10 cellular contexts compared by ENCODE assay signal in genomic region chr13:92805766-92806165, GRCh38.
A peak's percentile ranks its signal among the peaks of the same experiment; 100 is the strongest.
DNase-seq lines count a peak whose midpoint lies in the region; TF ChIP-seq lines count a peak whose summit lies in the region.
"Had no signal": no experiment of that assay in that cellular context is flagged by ENCODE, and none has a peak within 500 bp of the region (broad histone marks: within the 10 kb centered on the region; RNA-seq: fewer than 3 reads in every experiment).

No MANE protein-coding gene starts in this region.

- no peak for TF ChIP-seq POLR2A in ovary (IDR thresholded peaks at IDR 0.05)

- H2AFZ ChIP-seq in KMS-11 (ENCODE audit: low read depth) (peak overlapping the region; percentile 70), SK-N-SH (ENCODE audit: low read depth) (no peak overlapping the region)

- intact Hi-C loops in colonic mucosa (cut with DNase I), result no loop called here
- intact Hi-C loops in ovary (cut with DNase I), result no loop called here

- no peaks in the 10 kb centered on the region for H3K27me3 ChIP-seq in CD8-positive, alpha-beta memory T cell (ENCODE audit: insufficient read depth, low read length, poor library complexity, severe bottlenecking)
- H3K27me3 ChIP-seq in KMS-11 (ENCODE audit: insufficient read depth, low read depth) (no peaks in the 10 kb centered on the region), colonic mucosa (no peaks in the 10 kb centered on the region), ovary (no peaks in the 10 kb centered on the region), SK-N-SH (ENCODE audit: insufficient read depth) (no peaks in the 10 kb centered on the region)

- H3K9me2 ChIP-seq in SK-N-SH, result no peaks in the 10 kb centered on the region

- H3K4me2 ChIP-seq in KMS-11 (peak overlapping the region; percentile 57), SK-N-SH (no peak overlapping the region)

- no peaks in the 10 kb centered on the region for H3K9me3 ChIP-seq in CD8-positive, alpha-beta memory T cell (ENCODE audit: low read length)
- no peaks in the 10 kb centered on the region for H3K9me3 ChIP-seq in colonic mucosa
- no peaks in the 10 kb centered on the region for H3K9me3 ChIP-seq in ovary
- H3K9me3 ChIP-seq in SK-N-SH, result no peaks in the 10 kb centered on the region

- H3K9ac ChIP-seq in KMS-11, result 0 out of 2 replicates have a peak overlapping the region, but pooled peaks have one; percentile 12
- H3K9ac ChIP-seq in colonic mucosa (ENCODE audit: low read depth in 2 of 2, low read length in 2 of 2), result no peak overlapping the region
- no peak overlapping the region for H3K9ac ChIP-seq in SK-N-SH

- H3K27ac Mint-ChIP-seq in CD8-positive, alpha-beta memory T cell, result peak overlapping the region in 4 of 8 donors; percentile 17 to 72 (median 53)

- H3K36me3 ChIP-seq in CD8-positive, alpha-beta memory T cell (ENCODE audit: insufficient read depth, low read length), result no peaks in the 10 kb centered on the region
- H3K36me3 ChIP-seq in KMS-11 (ENCODE audit: insufficient read depth) (no peaks in the 10 kb centered on the region), colonic mucosa (no peaks in the 10 kb centered on the region), ovary (no peaks in the 10 kb centered on the region), SK-N-SH (replicated peaks in 1 of 2; ENCODE audit: control insufficient read depth in 1 of 2, insufficient read depth in 2 of 2, low read length in 1 of 2) (no peaks in the 10 kb centered on the region)

- H3K79me2 ChIP-seq in KMS-11 (ENCODE audit: insufficient read depth, low read depth) (no peaks in the 10 kb centered on the region), SK-N-SH (ENCODE audit: insufficient read depth) (no peaks in the 10 kb centered on the region)

- no peaks in the 10 kb centered on the region for H3K27me3 Mint-ChIP-seq in CD8-positive, alpha-beta memory T cell

- no peaks in the 10 kb centered on the region for H4K20me1 ChIP-seq in KMS-11 (ENCODE audit: insufficient read depth)
- no peaks in the 10 kb centered on the region for H4K20me1 ChIP-seq in SK-N-SH (ENCODE audit: insufficient read depth)

- POLR2A ChIA-PET in CD8-positive, alpha-beta memory T cell (lab: Charles Lee), result no interaction called here
- POLR2A ChIA-PET in SK-N-SH (lab: Yijun Ruan, JAX), result no interaction called here
- POLR2A ChIA-PET in RWPE1 (lab: Yijun Ruan, JAX; ENCODE audit: low non-redundant PET), result no interaction called here

- TF ChIP-seq RAD21 in SK-N-SH (IDR thresholded peaks at IDR 0.05; ENCODE audit: low read length), result no peak

- H3K4me3 Mint-ChIP-seq in CD8-positive, alpha-beta memory T cell, result peak overlapping the region; percentile 69 to 85 (median 79)

- H3K4me1 Mint-ChIP-seq in CD8-positive, alpha-beta memory T cell, result peaks cover 3 to 12% (median 6%) of the 10 kb centered on the region in 3 donors

- H3K36me3 Mint-ChIP-seq in CD8-positive, alpha-beta memory T cell, result no peaks in the 10 kb centered on the region

- no peak for DNase-seq in CD8-positive, alpha-beta memory T cell
- DNase-seq in colonic mucosa (no peak), ovary (no peak), SK-N-SH (no peak), DMS53 (lab: John Stamatoyannopoulos, UW) (no peak), RWPE1 (ENCODE audit: low spot score) (no peak), GM03348 (ENCODE audit: low spot score) (no peak)
- DNase-seq: cortex of kidney, NCI-H510A treated with DMSO at 0.1 percent for 48 hours had no signal

- H3F3A ChIP-seq in SK-N-SH (replicated peaks; ENCODE audit: insufficient read depth), result peaks cover 5% of the 10 kb centered on the region

- peaks cover 0 to 15% (median 0%) of the 10 kb centered on the region in 5 donors for H3K9me3 Mint-ChIP-seq in CD8-positive, alpha-beta memory T cell

- CTCF ChIA-PET in CD8-positive, alpha-beta memory T cell (lab: Charles Lee), result no interaction called here
- CTCF ChIA-PET in SK-N-SH (lab: Yijun Ruan, JAX) (interaction anchor here (0.9 kb wide), 1 partner anchor 9 kb away, joined by 4 read pairs; no protein-coding TSS in a partner anchor), RWPE1 (lab: Yijun Ruan, JAX) (no interaction called here)

- no peak for TF ChIP-seq EP300 in ovary (IDR thresholded peaks at IDR 0.05)
- TF ChIP-seq EP300 in SK-N-SH (IDR thresholded peaks at IDR 0.05; ENCODE audit: borderline replicate concordance in 1 of 2, low read depth in 1 of 2, low read length in 1 of 2), result no peak

- no peak for TF ChIP-seq CTCF in KMS-11 (conservative IDR thresholded peaks at IDR 0.05; ENCODE audit: low read depth, low read length)
- no peak for TF ChIP-seq CTCF in colonic mucosa (IDR thresholded peaks at IDR 0.05)
- no peak for TF ChIP-seq CTCF in ovary (IDR thresholded peaks at IDR 0.05)
- TF ChIP-seq CTCF in SK-N-SH (IDR thresholded peaks at IDR 0.05), result no peak
- no peak for TF ChIP-seq CTCF in RWPE1 (conservative IDR thresholded peaks at IDR 0.05; ENCODE audit: low read depth)

- no peak overlapping the region for H3K27ac ChIP-seq in CD8-positive, alpha-beta memory T cell (ENCODE audit: low read depth, low read length)
- H3K27ac ChIP-seq in KMS-11 (0 out of 2 replicates have a peak overlapping the region, but pooled peaks have one; percentile 11), colonic mucosa (peak overlapping the region; percentile 18), ovary (peak overlapping the region in 1 of 2 donors; percentile 71), SK-N-SH (ENCODE audit: low read depth in 2 of 2, low read length in 1 of 2) (no peak overlapping the region), RWPE1 (no peak overlapping the region)

- H3K4me3 ChIP-seq in CD8-positive, alpha-beta memory T cell (ENCODE audit: low read length), result peak overlapping the region; percentile 53
- H3K4me3 ChIP-seq in KMS-11 (IDR thresholded peaks at IDR 0.05; ENCODE audit: insufficient read depth, low read depth, low read length), result no peak overlapping the region
- H3K4me3 ChIP-seq in colonic mucosa, result no peak overlapping the region
- peak overlapping the region; percentile 35 for H3K4me3 ChIP-seq in ovary
- no peak overlapping the region for H3K4me3 ChIP-seq in SK-N-SH (ENCODE audit: low read depth in 2 of 2, low read length in 1 of 2)

- H3K4me1 ChIP-seq in CD8-positive, alpha-beta memory T cell (ENCODE audit: insufficient read depth, low read length), result no peaks in the 10 kb centered on the region
- H3K4me1 ChIP-seq in KMS-11 (ENCODE audit: low read depth, poor library complexity, severe bottlenecking), result peaks cover 9% of the 10 kb centered on the region
- no peaks in the 10 kb centered on the region for H3K4me1 ChIP-seq in colonic mucosa
- peaks cover 2% of the 10 kb centered on the region for H3K4me1 ChIP-seq in ovary (ENCODE audit: insufficient read depth)
- no peaks in the 10 kb centered on the region; a peak in 1 of 4 replicates for H3K4me1 ChIP-seq in SK-N-SH (ENCODE audit: control insufficient read depth in 1 of 2, insufficient read depth in 2 of 2, low read depth in 1 of 2, low read length in 1 of 2)

TF ChIP-seq in SK-N-SH, 30 proteins besides CTCF, POLR2A, EP300 and RAD21:
- no peak for TF ChIP-seq YY1 (IDR thresholded peaks at IDR 0.05; ENCODE audit: low read depth)

Comparison
In these comparisons a context has a peak if more than half of its experiments do, and no peak if none do; other contexts are left out.
1. H3K27ac ChIP-seq: peak in KMS-11 (single experiment) and colonic mucosa (single experiment); none in CD8-positive, alpha-beta memory T cell (single experiment), SK-N-SH (0 of 2) and RWPE1 (single experiment).
2. H3K4me3 ChIP-seq: peak in CD8-positive, alpha-beta memory T cell (single experiment) and ovary (single experiment); none in KMS-11 (single experiment), colonic mucosa (single experiment) and SK-N-SH (0 of 2).